8 cellular contexts compared by ENCODE assay signal in genomic region chr3:46946856-46947544, GRCh38. TPM values are rescaled to one million over a fixed set of nuclear protein-coding genes. Genes with fewer than 3 reads are reported as not detected.
DNase-seq lines count a peak whose midpoint lies in the region; ATAC-seq and TF ChIP-seq lines count a peak whose summit lies in the region.

No MANE protein-coding gene starts in this region.

- intact Hi-C loops in left colon (cut with DNase I, micrococcal nuclease), result no loop called here

- no peaks in the 10 kb centered on the region for H3K27me3 Mint-ChIP-seq in activated naive CD4-positive, alpha-beta T cell treated with anti-CD3 and anti-CD28 coated beads, Interleukin-2, amount 50 U/mL, for 24 hours

- ATAC-seq in SK-N-SH treated with all-trans-retinoic acid at 6 μM for 48 hours, result peak; percentile 90
- peak; percentile 31 for ATAC-seq in left colon
- ATAC-seq in HG02970 (IDR thresholded peaks at IDR 0.05; ENCODE audit: low FRiP score, unreplicated experiment), result no peak

- DNase-seq in A172 (ENCODE audit: low spot score) (peak; percentile 87), left colon (peak; percentile 59 to 74), NCI-H345 treated with DMSO at 0.1 percent for 48 hours (lab: John Stamatoyannopoulos, UW; ENCODE audit: unreplicated experiment) (no peak), COLO829 (ENCODE audit: low spot score) (no peak)
- DNase-seq in stimulated activated CD8-positive, alpha-beta memory T cell treated with anti-CD3 and anti-CD28 coated beads, Interleukin-4, amount 100 ng/mL, for 48 hours, result peak; percentile 77

- H3K27ac Mint-ChIP-seq in activated naive CD4-positive, alpha-beta T cell treated with anti-CD3 and anti-CD28 coated beads, Interleukin-2, amount 50 U/mL, for 24 hours, result peak overlapping the region; percentile 3

- H3K36me3 Mint-ChIP-seq in activated naive CD4-positive, alpha-beta T cell treated with anti-CD3 and anti-CD28 coated beads, Interleukin-2, amount 50 U/mL, for 24 hours, result peaks cover 4% of the 10 kb centered on the region

- H3K9me3 Mint-ChIP-seq in activated naive CD4-positive, alpha-beta T cell treated with anti-CD3 and anti-CD28 coated beads, Interleukin-2, amount 50 U/mL, for 24 hours, result no peaks in the 10 kb centered on the region

- H3K4me1 Mint-ChIP-seq in activated naive CD4-positive, alpha-beta T cell treated with anti-CD3 and anti-CD28 coated beads, Interleukin-2, amount 50 U/mL, for 24 hours, result peaks cover 91% of the 10 kb centered on the region

- peak overlapping the region; percentile 80 for H3K4me3 Mint-ChIP-seq in activated naive CD4-positive, alpha-beta T cell treated with anti-CD3 and anti-CD28 coated beads, Interleukin-2, amount 50 U/mL, for 24 hours

TF ChIP-seq in SK-N-SH treated with all-trans-retinoic acid at 6 μM for 48 hours, 23 proteins besides CTCF, POLR2A, EP300 and RAD21:
- TF ChIP-seq PATZ1 (CRISPR knock-in tag; IDR thresholded peaks at IDR 0.05; ENCODE audit: borderline replicate concordance) (no peak), ISL1 (CRISPR knock-in tag; IDR thresholded peaks at IDR 0.05) (peak; percentile 37; the same call in 1 of the 2 replicates), ZNF565 (CRISPR knock-in tag; conservative IDR thresholded peaks at IDR 0.05; ENCODE audit: low read depth) (no peak), TCF4 (CRISPR knock-in tag; IDR thresholded peaks at IDR 0.05; ENCODE audit: borderline replicate concordance) (0 out of 2 replicates have a peak, but pooled peaks have one; percentile 17), ZNF70 (CRISPR knock-in tag; IDR thresholded peaks at IDR 0.05) (no peak)

RNA-seq across cellular contexts. Expression of gene CCDC12, which starts 29.5 kb away (rescaled TPM):
- 21.1 and 32.5 TPM in 2 replicates for total RNA-seq in A172 (2014; rRNA removed; shearing (Covaris generic))
- 10 to 100 TPM; 40.0 to 54.4 TPM for total RNA-seq in left colon

RNA-seq across cellular contexts. Expression of gene NBEAL2, which starts 32.5 kb away (rescaled TPM):
- 10.9 and 13.9 TPM in 2 replicates for total RNA-seq in A172 (2014; rRNA removed; shearing (Covaris generic))
- total RNA-seq in left colon, result 10 to 100 TPM; 51.4 to 98.1 TPM

Comparison
In these comparisons a context has a peak if more than half of its experiments do, and no peak if none do; other contexts are left out.
1. DNase-seq: peak in A172 (single experiment), left colon (2 of 2) and stimulated activated CD8-positive, alpha-beta memory T cell treated with anti-CD3 and anti-CD28 coated beads, Interleukin-4, amount 100 ng/mL, for 48 hours (single experiment); none in NCI-H345 treated with DMSO at 0.1 percent for 48 hours (single experiment) and COLO829 (single experiment).